ENCODE assay signal across 4 cellular contexts in the genomic region with DNA sequence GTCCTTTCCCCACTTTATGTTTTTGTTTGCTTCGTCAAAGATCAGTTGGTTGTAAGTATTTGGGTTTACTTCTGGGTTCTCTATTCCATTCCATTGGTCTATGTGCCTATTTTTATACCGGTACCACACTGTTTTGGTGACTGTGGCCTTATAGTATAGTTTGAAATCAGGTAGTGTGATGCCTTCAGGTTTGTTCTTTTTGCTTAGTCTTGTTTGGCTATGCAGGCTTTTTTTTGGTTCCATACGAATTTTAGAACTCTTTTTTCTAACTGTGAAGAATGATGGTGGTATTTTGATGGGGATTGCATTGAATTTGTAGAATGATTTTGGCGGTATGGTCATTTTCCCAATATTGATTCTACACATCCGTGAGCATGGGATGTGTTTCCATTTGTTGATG. TPM values are rescaled to one million over a fixed set of nuclear protein-coding genes. Genes with fewer than 3 reads are reported as not detected.
DNase-seq lines count a peak whose midpoint lies in the region; ATAC-seq, FAIRE-seq and TF ChIP-seq lines count a peak whose summit lies in the region.
"Not testable (repeated sequence)": the region's sequence is repeated elsewhere in the genome, so short reads cannot be mapped to it uniquely, and the experiment has no call there.

No MANE protein-coding gene starts in this region.

- BruUV-seq in K562 (replicated peaks; lab: Mats Ljungman, UMichigan) = not testable (repeated sequence)

- in situ Hi-C loops in K562 (cut with MboI) = not testable (repeated sequence)

- not testable (repeated sequence) for H3K27me3 ChIP-seq in K562 (ENCODE audit: control insufficient read depth in 2 of 2, insufficient read depth in 2 of 2, low read length in 2 of 2)

- not testable (repeated sequence) for ATAC-seq in K562

- not testable (repeated sequence) for FAIRE-seq in K562 (lab: Jason Lieb, UNC)

- not testable (repeated sequence) for H3K36me3 ChIP-seq in HEK293 (ENCODE audit: control insufficient read depth in 2 of 2, insufficient read depth in 1 of 2, low read length in 2 of 2); K562 (ENCODE audit: control insufficient read depth, insufficient read depth, low read length)

- WGBS in K562 (ENCODE audit: insufficient coverage, low coverage, missing lambda C conversion rate) = 54% methylated on average over 5 of the region's 5 CpGs

- H3K4me3 ChIP-seq in HEK293 (ENCODE audit: low read depth, low read length); K562: not testable (repeated sequence)

- H3K79me2 ChIP-seq in K562 (ENCODE audit: control insufficient read depth, insufficient read depth, low read length) = not testable (repeated sequence)

- DNase-seq in K562 (ENCODE audit: extremely low read depth in 1 of 4, low spot score in 3 of 4) = not testable (repeated sequence)

- TF ChIP-seq POLR2A in K562 (conservative IDR thresholded peaks at IDR 0.05) = not testable (repeated sequence)

- not testable (repeated sequence) for H3K9me3 ChIP-seq in HEK293 (ENCODE audit: control insufficient read depth, insufficient read depth, low read depth, low read length); K562 (replicated peaks; ENCODE audit: control insufficient read depth, insufficient read depth, low read depth, low read length)

- H2AFZ ChIP-seq in K562 (ENCODE audit: low read depth, low read length) = not testable (repeated sequence)

- POLR2A ChIA-PET in HEK293 (lab: Yijun Ruan, JAX); K562 (lab: Yijun Ruan, JAX): not testable (repeated sequence)

- TF ChIP-seq RAD21 in K562 (CRISPR knock-in tag; conservative IDR thresholded peaks at IDR 0.05 in 1 of 2, IDR thresholded peaks at IDR 0.05 in 1 of 2) = not testable (repeated sequence)

- H3K4me2 ChIP-seq in K562 (ENCODE audit: insufficient read depth, low read length) = not testable (repeated sequence)

- H3K27ac ChIP-seq in 22Rv1 = peak overlapping the region; percentile 27
- H3K27ac ChIP-seq in HEK293 (ENCODE audit: extremely low read depth, low read depth, low read length); K562 (ENCODE audit: extremely low read depth, low read depth, low read length): not testable (repeated sequence)
- peak overlapping the region; percentile 49 for H3K27ac ChIP-seq in VCaP

- intact Hi-C loops in K562 (cut with micrococcal nuclease) = not testable (repeated sequence)

- CTCF ChIA-PET in HEK293 (lab: Yijun Ruan, JAX); K562 (lab: Yijun Ruan, JAX; ENCODE audit: low intra/inter-chr PET ratio): not testable (repeated sequence)

- H4K20me1 ChIP-seq in K562 (replicated peaks; ENCODE audit: control insufficient read depth, insufficient read depth, low read length) = not testable (repeated sequence)

- not testable (repeated sequence) for H3K4me1 ChIP-seq in HEK293 (ENCODE audit: control insufficient read depth, insufficient read depth, low read length); K562 (replicated peaks in 1 of 2; ENCODE audit: control insufficient read depth in 2 of 2, insufficient read depth in 2 of 2, low read length in 2 of 2)

- TF ChIP-seq CTCF in 22Rv1 (IDR thresholded peaks at IDR 0.05); HEK293 (tag by site-specific recombination; IDR thresholded peaks at IDR 0.05); VCaP (conservative IDR thresholded peaks at IDR 0.05); K562 (IDR thresholded peaks at IDR 0.05 in 2 of 3, conservative IDR thresholded peaks at IDR 0.05 in 1 of 3; ENCODE audit: insufficient read depth in 2 of 3, low read depth in 1 of 3, low read length in 3 of 3): not testable (repeated sequence)

- not testable (repeated sequence) for H3K9me1 ChIP-seq in K562 (ENCODE audit: control insufficient read depth, insufficient read depth, low read length)

- TF ChIP-seq EP300 in K562 (IDR thresholded peaks at IDR 0.05; ENCODE audit: low read length) = not testable (repeated sequence)

- H3K9ac ChIP-seq in K562 (ENCODE audit: insufficient read depth in 1 of 2, low read depth in 2 of 2, low read length in 2 of 2) = not testable (repeated sequence)

TF ChIP-seq in HEK293, 187 proteins besides CTCF, POLR2A, EP300 and RAD21:
- peak; percentile 54; the same call in 1 of the 2 replicates for TF ChIP-seq ZNF157 (tag by site-specific recombination; IDR thresholded peaks at IDR 0.05)
- peak; percentile 76 for TF ChIP-seq SETDB1 (IDR thresholded peaks at IDR 0.05; ENCODE audit: insufficient read length, low read length)

TF ChIP-seq in K562, 482 proteins besides CTCF, POLR2A, EP300 and RAD21:
- TF ChIP-seq RBM25 (IDR thresholded peaks at IDR 0.05; ENCODE audit: low read depth, low read length, severe bottlenecking) = peak; percentile 22

RNA-seq across cellular contexts. Expression of gene TNFAIP3, which starts 28.5 kb away (rescaled TPM):
- total RNA-seq in K562 (2011; cell fraction: chromatin; rRNA removed; ENCODE audit: low replicate concordance) = 14.3 and 18.6 TPM in 2 replicates
- total RNA-seq in K562 (2011; cell fraction: nucleolus; rRNA removed) = 8.0 and 9.1 TPM in 2 replicates
- total RNA-seq in K562 (2011; cell fraction: nucleoplasm; rRNA removed) = 10.2 and 11.3 TPM in 2 replicates
- total RNA-seq in K562 (2014; rRNA removed) (5.9 and 6.2 TPM in 2 replicates), K562 (2014; rRNA removed; fragmentation: Illumina TruSeq; extraction: Trizol) (6.5 and 6.9 TPM in 2 replicates), K562 (2015; rRNA removed; fragmentation: Illumina TruSeq; extraction: Trizol) (4.6 TPM in 2 replicates), K562 (2021) (12.5 and 17.0 TPM in 2 replicates)
- polyA plus RNA-seq in K562 (2011; rRNA removed) (6.4 and 11.8 TPM in 2 replicates), K562 (2014; fragmentation: Illumina TruSeq; extraction: Trizol) (9.8 and 11.5 TPM in 2 replicates), K562 (2014; fragmentation: Nextera tagmentation; extraction: Ambion mirVana) (1 to 10 TPM in 1 of 2 experiments, under 1 TPM in 1; 0.79 to 1.3 TPM), K562 (2014; rRNA removed) (9.2 and 9.5 TPM in 2 replicates)
- polyA plus RNA-seq in K562 (2011; cell fraction: cytosol; rRNA removed) = 2.5 and 5.0 TPM in 2 replicates
- polyA plus RNA-seq in K562 (2011; cell fraction: nucleus; rRNA removed) = 21.1 and 33.6 TPM in 2 replicates
- polyA plus RNA-seq in K562 (2012) = 5.7 and 26.6 TPM in 2 replicates
- 5.4 and 11.3 TPM in 2 replicates for polyA minus RNA-seq in K562 (2011; rRNA and poly(A)+ RNA removed)
- polyA minus RNA-seq in K562 (2011; cell fraction: cytosol; rRNA and poly(A)+ RNA removed) = 2.9 and 4.6 TPM in 2 replicates
- polyA minus RNA-seq in K562 (2011; cell fraction: nucleus; rRNA and poly(A)+ RNA removed) = 6.7 and 20.5 TPM in 2 replicates
